In the genomic region with DNA sequence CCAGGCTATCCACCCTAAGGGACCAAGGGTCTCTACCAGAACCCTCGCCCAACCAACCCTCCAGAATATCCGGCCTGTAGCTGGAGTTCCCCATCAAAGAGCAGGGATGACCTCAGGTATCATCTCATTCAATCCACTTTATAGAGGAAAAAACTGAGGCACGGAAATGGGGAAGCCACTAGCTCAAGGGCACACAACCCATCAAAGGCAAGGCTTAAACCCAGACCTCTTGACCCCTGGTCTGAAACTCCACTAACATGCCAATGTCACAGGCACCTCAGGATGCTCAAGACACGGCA, we compare ENCODE assay signal across 1 cellular context.
TF ChIP-seq lines count a peak whose summit lies in the region.

No MANE protein-coding gene starts in this region.

TF ChIP-seq in GM23338, 12 proteins besides CTCF, POLR2A, EP300 and RAD21 (continued from another document):
- TF ChIP-seq, protein P1, sequence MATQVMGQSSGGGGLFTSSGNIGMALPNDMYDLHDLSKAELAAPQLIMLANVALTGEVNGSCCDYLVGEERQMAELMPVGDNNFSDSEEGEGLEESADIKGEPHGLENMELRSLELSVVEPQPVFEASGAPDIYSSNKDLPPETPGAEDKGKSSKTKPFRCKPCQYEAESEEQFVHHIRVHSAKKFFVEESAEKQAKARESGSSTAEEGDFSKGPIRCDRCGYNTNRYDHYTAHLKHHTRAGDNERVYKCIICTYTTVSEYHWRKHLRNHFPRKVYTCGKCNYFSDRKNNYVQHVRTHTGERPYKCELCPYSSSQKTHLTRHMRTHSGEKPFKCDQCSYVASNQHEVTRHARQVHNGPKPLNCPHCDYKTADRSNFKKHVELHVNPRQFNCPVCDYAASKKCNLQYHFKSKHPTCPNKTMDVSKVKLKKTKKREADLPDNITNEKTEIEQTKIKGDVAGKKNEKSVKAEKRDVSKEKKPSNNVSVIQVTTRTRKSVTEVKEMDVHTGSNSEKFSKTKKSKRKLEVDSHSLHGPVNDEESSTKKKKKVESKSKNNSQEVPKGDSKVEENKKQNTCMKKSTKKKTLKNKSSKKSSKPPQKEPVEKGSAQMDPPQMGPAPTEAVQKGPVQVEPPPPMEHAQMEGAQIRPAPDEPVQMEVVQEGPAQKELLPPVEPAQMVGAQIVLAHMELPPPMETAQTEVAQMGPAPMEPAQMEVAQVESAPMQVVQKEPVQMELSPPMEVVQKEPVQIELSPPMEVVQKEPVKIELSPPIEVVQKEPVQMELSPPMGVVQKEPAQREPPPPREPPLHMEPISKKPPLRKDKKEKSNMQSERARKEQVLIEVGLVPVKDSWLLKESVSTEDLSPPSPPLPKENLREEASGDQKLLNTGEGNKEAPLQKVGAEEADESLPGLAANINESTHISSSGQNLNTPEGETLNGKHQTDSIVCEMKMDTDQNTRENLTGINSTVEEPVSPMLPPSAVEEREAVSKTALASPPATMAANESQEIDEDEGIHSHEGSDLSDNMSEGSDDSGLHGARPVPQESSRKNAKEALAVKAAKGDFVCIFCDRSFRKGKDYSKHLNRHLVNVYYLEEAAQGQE (IDR thresholded peaks at IDR 0.05; ENCODE audit: unreplicated experiment), result no peak
- TF ChIP-seq POLR2AphosphoS5 (IDR thresholded peaks at IDR 0.05; ENCODE audit: low read depth), result no peak
- TF ChIP-seq, protein P2, sequence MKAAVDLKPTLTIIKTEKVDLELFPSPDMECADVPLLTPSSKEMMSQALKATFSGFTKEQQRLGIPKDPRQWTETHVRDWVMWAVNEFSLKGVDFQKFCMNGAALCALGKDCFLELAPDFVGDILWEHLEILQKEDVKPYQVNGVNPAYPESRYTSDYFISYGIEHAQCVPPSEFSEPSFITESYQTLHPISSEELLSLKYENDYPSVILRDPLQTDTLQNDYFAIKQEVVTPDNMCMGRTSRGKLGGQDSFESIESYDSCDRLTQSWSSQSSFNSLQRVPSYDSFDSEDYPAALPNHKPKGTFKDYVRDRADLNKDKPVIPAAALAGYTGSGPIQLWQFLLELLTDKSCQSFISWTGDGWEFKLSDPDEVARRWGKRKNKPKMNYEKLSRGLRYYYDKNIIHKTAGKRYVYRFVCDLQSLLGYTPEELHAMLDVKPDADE (IDR thresholded peaks at IDR 0.05), result no peak
- TF ChIP-seq STAT1 (IDR thresholded peaks at IDR 0.05; ENCODE audit: unreplicated experiment), result no peak
- TF ChIP-seq, protein P3, sequence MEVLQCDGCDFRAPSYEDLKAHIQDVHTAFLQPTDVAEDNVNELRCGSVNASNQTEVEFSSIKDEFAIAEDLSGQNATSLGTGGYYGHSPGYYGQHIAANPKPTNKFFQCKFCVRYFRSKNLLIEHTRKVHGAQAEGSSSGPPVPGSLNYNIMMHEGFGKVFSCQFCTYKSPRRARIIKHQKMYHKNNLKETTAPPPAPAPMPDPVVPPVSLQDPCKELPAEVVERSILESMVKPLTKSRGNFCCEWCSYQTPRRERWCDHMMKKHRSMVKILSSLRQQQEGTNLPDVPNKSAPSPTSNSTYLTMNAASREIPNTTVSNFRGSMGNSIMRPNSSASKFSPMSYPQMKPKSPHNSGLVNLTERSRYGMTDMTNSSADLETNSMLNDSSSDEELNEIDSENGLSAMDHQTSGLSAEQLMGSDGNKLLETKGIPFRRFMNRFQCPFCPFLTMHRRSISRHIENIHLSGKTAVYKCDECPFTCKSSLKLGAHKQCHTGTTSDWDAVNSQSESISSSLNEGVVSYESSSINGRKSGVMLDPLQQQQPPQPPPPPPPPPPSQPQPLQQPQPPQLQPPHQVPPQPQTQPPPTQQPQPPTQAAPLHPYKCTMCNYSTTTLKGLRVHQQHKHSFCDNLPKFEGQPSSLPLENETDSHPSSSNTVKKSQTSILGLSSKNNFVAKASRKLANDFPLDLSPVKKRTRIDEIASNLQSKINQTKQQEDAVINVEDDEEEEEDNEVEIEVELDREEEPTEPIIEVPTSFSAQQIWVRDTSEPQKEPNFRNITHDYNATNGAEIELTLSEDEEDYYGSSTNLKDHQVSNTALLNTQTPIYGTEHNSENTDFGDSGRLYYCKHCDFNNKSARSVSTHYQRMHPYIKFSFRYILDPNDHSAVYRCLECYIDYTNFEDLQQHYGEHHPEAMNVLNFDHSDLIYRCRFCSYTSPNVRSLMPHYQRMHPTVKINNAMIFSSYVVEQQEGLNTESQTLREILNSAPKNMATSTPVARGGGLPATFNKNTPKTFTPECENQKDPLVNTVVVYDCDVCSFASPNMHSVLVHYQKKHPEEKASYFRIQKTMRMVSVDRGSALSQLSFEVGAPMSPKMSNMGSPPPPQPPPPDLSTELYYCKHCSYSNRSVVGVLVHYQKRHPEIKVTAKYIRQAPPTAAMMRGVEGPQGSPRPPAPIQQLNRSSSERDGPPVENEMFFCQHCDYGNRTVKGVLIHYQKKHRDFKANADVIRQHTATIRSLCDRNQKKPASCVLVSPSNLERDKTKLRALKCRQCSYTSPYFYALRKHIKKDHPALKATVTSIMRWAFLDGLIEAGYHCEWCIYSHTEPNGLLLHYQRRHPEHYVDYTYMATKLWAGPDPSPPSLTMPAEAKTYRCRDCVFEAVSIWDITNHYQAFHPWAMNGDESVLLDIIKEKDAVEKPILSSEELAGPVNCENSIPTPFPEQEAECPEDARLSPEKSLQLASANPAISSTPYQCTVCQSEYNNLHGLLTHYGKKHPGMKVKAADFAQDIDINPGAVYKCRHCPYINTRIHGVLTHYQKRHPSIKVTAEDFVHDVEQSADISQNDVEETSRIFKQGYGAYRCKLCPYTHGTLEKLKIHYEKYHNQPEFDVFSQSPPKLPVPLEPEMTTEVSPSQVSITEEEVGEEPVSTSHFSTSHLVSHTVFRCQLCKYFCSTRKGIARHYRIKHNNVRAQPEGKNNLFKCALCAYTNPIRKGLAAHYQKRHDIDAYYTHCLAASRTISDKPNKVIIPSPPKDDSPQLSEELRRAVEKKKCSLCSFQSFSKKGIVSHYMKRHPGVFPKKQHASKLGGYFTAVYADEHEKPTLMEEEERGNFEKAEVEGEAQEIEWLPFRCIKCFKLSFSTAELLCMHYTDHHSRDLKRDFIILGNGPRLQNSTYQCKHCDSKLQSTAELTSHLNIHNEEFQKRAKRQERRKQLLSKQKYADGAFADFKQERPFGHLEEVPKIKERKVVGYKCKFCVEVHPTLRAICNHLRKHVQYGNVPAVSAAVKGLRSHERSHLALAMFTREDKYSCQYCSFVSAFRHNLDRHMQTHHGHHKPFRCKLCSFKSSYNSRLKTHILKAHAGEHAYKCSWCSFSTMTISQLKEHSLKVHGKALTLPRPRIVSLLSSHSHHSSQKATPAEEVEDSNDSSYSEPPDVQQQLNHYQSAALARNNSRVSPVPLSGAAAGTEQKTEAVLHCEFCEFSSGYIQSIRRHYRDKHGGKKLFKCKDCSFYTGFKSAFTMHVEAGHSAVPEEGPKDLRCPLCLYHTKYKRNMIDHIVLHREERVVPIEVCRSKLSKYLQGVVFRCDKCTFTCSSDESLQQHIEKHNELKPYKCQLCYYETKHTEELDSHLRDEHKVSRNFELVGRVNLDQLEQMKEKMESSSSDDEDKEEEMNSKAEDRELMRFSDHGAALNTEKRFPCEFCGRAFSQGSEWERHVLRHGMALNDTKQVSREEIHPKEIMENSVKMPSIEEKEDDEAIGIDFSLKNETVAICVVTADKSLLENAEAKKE (CRISPR knock-in tag; IDR thresholded peaks at IDR 0.05), result no peak
- no peak for TF ChIP-seq ZNF331 (CRISPR knock-in tag; IDR thresholded peaks at IDR 0.05; ENCODE audit: low read depth)
- TF ChIP-seq EZH2phosphoT487 (IDR thresholded peaks at IDR 0.05; ENCODE audit: unreplicated experiment), result no peak
- no peak for TF ChIP-seq CREB1 (CRISPR knock-in tag; IDR thresholded peaks at IDR 0.05; ENCODE audit: low read depth)
